15 cellular contexts compared by ENCODE assay signal in the genomic region with DNA sequence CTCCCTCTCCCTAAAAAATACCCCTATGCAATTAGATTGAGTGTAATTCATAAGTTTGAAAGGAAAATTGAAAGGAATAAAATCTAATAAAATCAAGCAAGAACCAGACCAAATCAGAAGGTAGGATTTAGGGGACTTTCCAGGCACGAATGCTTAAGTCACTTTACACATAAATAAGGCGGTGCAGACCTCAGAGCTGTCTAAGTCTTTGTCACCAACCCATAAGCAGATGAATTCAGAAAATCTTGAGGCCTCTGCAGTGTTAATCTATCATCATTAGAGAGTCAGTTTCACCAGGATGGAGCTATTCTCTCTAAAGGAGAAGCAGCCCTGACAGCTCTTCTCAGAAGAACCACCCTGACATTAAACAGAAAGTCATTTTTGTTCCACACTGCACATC.
"Had no signal": no experiment of that assay in that cellular context is flagged by ENCODE, and none has a peak within 500 bp of the region (broad histone marks: within the 10 kb centered on the region; RNA-seq: fewer than 3 reads in every experiment).

No MANE protein-coding gene starts in this region.

- H3K36me3 Mint-ChIP-seq: brain had no signal

- H3K27ac Mint-ChIP-seq: activated CD4-positive, alpha-beta T cell treated with anti-CD3 and anti-CD28 coated beads, Interleukin-2, amount 10 ng/mL, durations not matched to agents 7 days and 5 days; nephron; T-helper 1 cell treated with Interleukin-12 subunit alpha and Interleukin-12 subunit beta and Interleukin-4 antibody, amounts not matched to agents 30 μg/mL and 1 μg/mL, for 36 hours had no signal

- ATAC-seq: heart right ventricle, left colon, pancreas, psoas muscle had no signal

- H3K27me3 Mint-ChIP-seq: activated CD4-positive, alpha-beta T cell treated with anti-CD3 and anti-CD28 coated beads, Interleukin-2, amount 10 ng/mL, durations not matched to agents 7 days and 5 days; brain had no signal

- H3K9me3 Mint-ChIP-seq: activated CD4-positive, alpha-beta T cell treated with anti-CD3 and anti-CD28 coated beads, Interleukin-2, amount 10 ng/mL, durations not matched to agents 7 days and 5 days; brain; nephron; T-helper 1 cell treated with Interleukin-12 subunit alpha and Interleukin-12 subunit beta and Interleukin-4 antibody, amounts not matched to agents 30 μg/mL and 1 μg/mL, for 36 hours had no signal

- H3K4me3 Mint-ChIP-seq: activated CD4-positive, alpha-beta T cell treated with anti-CD3 and anti-CD28 coated beads, Interleukin-2, amount 10 ng/mL, durations not matched to agents 7 days and 5 days; brain; nephron; T-helper 1 cell treated with Interleukin-12 subunit alpha and Interleukin-12 subunit beta and Interleukin-4 antibody, amounts not matched to agents 30 μg/mL and 1 μg/mL, for 36 hours had no signal

- H3K4me1 Mint-ChIP-seq: activated CD4-positive, alpha-beta T cell treated with anti-CD3 and anti-CD28 coated beads, Interleukin-2, amount 10 ng/mL, durations not matched to agents 7 days and 5 days; brain; nephron had no signal

- DNase-seq: activated CD4-positive, alpha-beta T cell treated with anti-CD3 and anti-CD28 coated beads, Interleukin-2, amount 10 ng/mL, durations not matched to agents 7 days and 5 days; activated T-cell treated with anti-CD3 and anti-CD28 coated beads, Interleukin-2, amount 50 U/mL, for 1 hour; aorta; effector CD4-positive, alpha-beta T cell; erythroblast; heart right ventricle; left colon; mesenchymal stem cell; pancreas; psoas muscle; stimulated activated CD4-positive, alpha-beta T cell treated with anti-CD3 and anti-CD28 coated beads, Interleukin-4, amount 100 ng/mL, for 24 hours; stomach had no signal
